9 cellular contexts compared by ENCODE assay signal in genomic region chr13:52845766-52846566, GRCh38. TPM values are rescaled to one million over a fixed set of nuclear protein-coding genes. Genes with fewer than 3 reads are reported as not detected.
A peak's percentile ranks its signal among the peaks of the same experiment; 100 is the strongest.
DNase-seq lines count a peak whose midpoint lies in the region; ATAC-seq and TF ChIP-seq lines count a peak whose summit lies in the region.
"Had no signal": no experiment of that assay in that cellular context is flagged by ENCODE, and none has a peak within 500 bp of the region (broad histone marks: within the 10 kb centered on the region; RNA-seq: fewer than 3 reads in every experiment).

No MANE protein-coding gene starts in this region.

- TF ChIP-seq CTCF in neural progenitor cell (IDR thresholded peaks at IDR 0.05): peak; percentile 54

- H3K27me3 Mint-ChIP-seq in neural progenitor cell (ENCODE audit: insufficient read depth, low read depth): peaks cover 46% of the 10 kb centered on the region

- no peaks in the 10 kb centered on the region for H3K36me3 ChIP-seq in neural progenitor cell
- H3K36me3 ChIP-seq: heart left ventricle had no signal

- H3K4me3 ChIP-seq in neural progenitor cell: peak overlapping the region; percentile 32

- no peak overlapping the region for H3K27ac ChIP-seq in neural progenitor cell
- H3K27ac ChIP-seq: heart left ventricle had no signal

- no peak overlapping the region for H3K9ac ChIP-seq in neural progenitor cell

- H3F3A ChIP-seq in neural progenitor cell (ENCODE audit: low read depth): peaks cover 24% of the 10 kb centered on the region

- H4K20me1 ChIP-seq in neural progenitor cell (ENCODE audit: low read depth): peaks cover 47% of the 10 kb centered on the region

- DNase-seq in DMS79 treated with DMSO at 0.1 percent for 48 hours (lab: John Stamatoyannopoulos, UW) (peak; percentile 44), NCI-H524 (lab: John Stamatoyannopoulos, UW) (peak; percentile 82 to 87), ecto neural progenitor cell (ENCODE audit: low spot score) (peak; percentile 88), neural progenitor cell (ENCODE audit: low spot score) (peak; percentile 85), 8988T (no peak), NCI-H2081 (lab: John Stamatoyannopoulos, UW) (no peak), NCI-H1048 (lab: John Stamatoyannopoulos, UW) (no peak)

- H3K4me1 ChIP-seq in neural progenitor cell: peaks cover 13% of the 10 kb centered on the region

- H3K4me1 Mint-ChIP-seq in neural progenitor cell: peaks cover 54% of the 10 kb centered on the region

- H3K9me3 Mint-ChIP-seq in neural progenitor cell: no peaks in the 10 kb centered on the region

- H3K36me3 Mint-ChIP-seq in neural progenitor cell: peaks cover 7% of the 10 kb centered on the region

- H3K4me3 Mint-ChIP-seq in neural progenitor cell: peak overlapping the region; percentile 76

- no peaks in the 10 kb centered on the region for H3K9me3 ChIP-seq in neural progenitor cell (ENCODE audit: low read depth)
- H3K9me3 ChIP-seq: heart left ventricle had no signal

- no peaks in the 10 kb centered on the region for H3K79me2 ChIP-seq in neural progenitor cell (ENCODE audit: low read depth)

- H3K4me2 ChIP-seq in neural progenitor cell: peak overlapping the region; percentile 68

- H3K27me3 ChIP-seq in neural progenitor cell: peaks cover 94% of the 10 kb centered on the region

- H2AFZ ChIP-seq in neural progenitor cell (replicated peaks): no peak overlapping the region

- no peak overlapping the region for H3K27ac Mint-ChIP-seq in neural progenitor cell

- no peak for ATAC-seq in GM19455 (IDR thresholded peaks at IDR 0.05; ENCODE audit: unreplicated experiment)

RNA-seq across cellular contexts. Expression of gene PCDH8, which starts 2.5 kb away (rescaled TPM):
- total RNA-seq in neural progenitor cell (ENCODE audit: low replicate concordance): 0.52 and 1.1 TPM in 2 replicates
- total RNA-seq: heart left ventricle had no signal

Comparison
In these comparisons a context has a peak if more than half of its experiments do, and no peak if none do; other contexts are left out.
1. DNase-seq: peak in DMS79 treated with DMSO at 0.1 percent for 48 hours (single experiment), NCI-H524 (2 of 2), ecto neural progenitor cell (single experiment) and neural progenitor cell (single experiment); none in 8988T (single experiment), NCI-H2081 (0 of 2) and NCI-H1048 (single experiment).